39 cellular contexts compared by ENCODE assay signal in genomic region chr1:227368009-227368408, GRCh38.
"Had no signal": no experiment of that assay in that cellular context is flagged by ENCODE, and none has a peak within 500 bp of the region (broad histone marks: within the 10 kb centered on the region; RNA-seq: fewer than 3 reads in every experiment).

No MANE protein-coding gene starts in this region.

- H3K27ac ChIP-seq: adrenal gland, ascending aorta, body of pancreas, brain microvascular endothelial cell, breast epithelium, cardiac muscle cell had no signal

- H3K4me3 ChIP-seq: adrenal gland, ascending aorta, body of pancreas, breast epithelium, cardiac muscle cell had no signal

- H3K27me3 ChIP-seq: adrenal gland, ascending aorta, body of pancreas, brain microvascular endothelial cell, breast epithelium, cardiac muscle cell had no signal

- ATAC-seq: activated naive CD4-positive, alpha-beta T cell treated with anti-CD3 and anti-CD28 coated beads, Interleukin-2, amount 50 U/mL, for 72 hours; activated naive CD8-positive, alpha-beta T cell treated with anti-CD3 and anti-CD28 coated beads, Interleukin-2, amount 50 U/mL, for 24 hours; activated T-cell treated with anti-CD3 and anti-CD28 coated beads, Interleukin-2, amount 50 U/mL, for 4 hours; activated T-cell treated with anti-CD3 and anti-CD28 coated beads, Interleukin-2, amount 50 U/mL, for 72 hours; activated T-helper 17 cell treated with anti-CD3 and anti-CD28 coated beads, Interleukin-2, amount 50 U/mL, for 72 hours; body of pancreas had no signal

- H3K9me3 Mint-ChIP-seq: activated naive CD4-positive, alpha-beta T cell treated with anti-CD3 and anti-CD28 coated beads for 36 hours; activated naive CD4-positive, alpha-beta T cell treated with anti-CD3 and anti-CD28 coated beads, Interleukin-2, amount 10 ng/mL, durations not matched to agents 7 days and 5 days; activated naive CD4-positive, alpha-beta T cell treated with anti-CD3 and anti-CD28 coated beads, Interleukin-2, amount 50 U/mL, for 24 hours; activated naive CD4-positive, alpha-beta T cell treated with anti-CD3 and anti-CD28 coated beads, Interleukin-2, amount 50 U/mL, for 72 hours; activated naive CD8-positive, alpha-beta T cell treated with anti-CD3 and anti-CD28 coated beads for 36 hours; activated naive CD8-positive, alpha-beta T cell treated with anti-CD3 and anti-CD28 coated beads, Interleukin-2, amount 10 ng/mL, durations not matched to agents 7 days and 5 days; activated naive CD8-positive, alpha-beta T cell treated with anti-CD3 and anti-CD28 coated beads, Interleukin-2, amount 50 U/mL, for 24 hours; activated T-cell treated with anti-CD3 and anti-CD28 coated beads, Interleukin-2, amount 50 U/mL, for 24 hours; activated T-cell treated with anti-CD3 and anti-CD28 coated beads, Interleukin-2, amount 50 U/mL, for 4 hours; activated T-cell treated with anti-CD3 and anti-CD28 coated beads, Interleukin-2, amount 50 U/mL, for 72 hours; activated T-helper 1 cell treated with anti-CD3 and anti-CD28 coated beads, Interleukin-12 subunit alpha, Interleukin-12 subunit beta, Interleukin-2, Interleukin-4 antibody, amounts not matched to agents 30 ng/mL and 10 ng/mL and 1 ng/mL, durations not matched to agents 14 hours and 24 hours and 36 hours; activated T-helper 17 cell treated with anti-CD3 and anti-CD28 coated beads, Interleukin-2, amount 50 U/mL, for 72 hours; activated T-helper 2 cell treated with anti-CD3 and anti-CD28 coated beads, Interferon-gamma antibody, Interleukin-2, Interleukin-4, amounts not matched to agents 10 μg/mL and 5 μg/mL and 100 μg/mL, durations not matched to agents 14 hours and 24 hours and 36 hours; central memory CD8-positive, alpha-beta T cell had no signal

- H3K4me3 Mint-ChIP-seq: activated naive CD4-positive, alpha-beta T cell treated with anti-CD3 and anti-CD28 coated beads for 36 hours; activated naive CD4-positive, alpha-beta T cell treated with anti-CD3 and anti-CD28 coated beads, Interleukin-2, amount 10 ng/mL, durations not matched to agents 7 days and 5 days; activated naive CD4-positive, alpha-beta T cell treated with anti-CD3 and anti-CD28 coated beads, Interleukin-2, amount 50 U/mL, for 24 hours; activated naive CD8-positive, alpha-beta T cell; activated naive CD8-positive, alpha-beta T cell treated with anti-CD3 and anti-CD28 coated beads for 36 hours; activated naive CD8-positive, alpha-beta T cell treated with anti-CD3 and anti-CD28 coated beads, Interleukin-2, amount 10 ng/mL, durations not matched to agents 7 days and 5 days; activated naive CD8-positive, alpha-beta T cell treated with anti-CD3 and anti-CD28 coated beads, Interleukin-2, amount 50 U/mL, for 24 hours; activated T-cell treated with anti-CD3 and anti-CD28 coated beads, Interleukin-2, amount 50 U/mL, for 24 hours; activated T-cell treated with anti-CD3 and anti-CD28 coated beads, Interleukin-2, amount 50 U/mL, for 4 hours; activated T-cell treated with anti-CD3 and anti-CD28 coated beads, Interleukin-2, amount 50 U/mL, for 72 hours; activated T-helper 1 cell treated with anti-CD3 and anti-CD28 coated beads, Interleukin-12 subunit alpha, Interleukin-12 subunit beta, Interleukin-2, Interleukin-4 antibody, amounts not matched to agents 30 ng/mL and 10 ng/mL and 1 ng/mL, durations not matched to agents 14 hours and 24 hours and 36 hours; activated T-helper 17 cell treated with anti-CD3 and anti-CD28 coated beads, Interleukin-2, amount 50 U/mL, for 72 hours; brain; central memory CD8-positive, alpha-beta T cell had no signal

- FAIRE-seq: astrocyte, bronchial epithelial cell had no signal

- H3K4me1 ChIP-seq: adrenal gland, ascending aorta, body of pancreas, breast epithelium had no signal

- H3K27ac Mint-ChIP-seq: activated naive CD4-positive, alpha-beta T cell treated with anti-CD3 and anti-CD28 coated beads for 36 hours; activated naive CD4-positive, alpha-beta T cell treated with anti-CD3 and anti-CD28 coated beads, Interleukin-2, amount 10 ng/mL, durations not matched to agents 7 days and 5 days; activated naive CD4-positive, alpha-beta T cell treated with anti-CD3 and anti-CD28 coated beads, Interleukin-2, amount 50 U/mL, for 24 hours; activated naive CD4-positive, alpha-beta T cell treated with anti-CD3 and anti-CD28 coated beads, Interleukin-2, amount 50 U/mL, for 72 hours; activated naive CD8-positive, alpha-beta T cell; activated naive CD8-positive, alpha-beta T cell treated with anti-CD3 and anti-CD28 coated beads for 36 hours; activated naive CD8-positive, alpha-beta T cell treated with anti-CD3 and anti-CD28 coated beads, Interleukin-2, amount 10 ng/mL, durations not matched to agents 7 days and 5 days; activated naive CD8-positive, alpha-beta T cell treated with anti-CD3 and anti-CD28 coated beads, Interleukin-2, amount 50 U/mL, for 24 hours; activated T-cell treated with anti-CD3 and anti-CD28 coated beads, Interleukin-2, amount 50 U/mL, for 24 hours; activated T-cell treated with anti-CD3 and anti-CD28 coated beads, Interleukin-2, amount 50 U/mL, for 72 hours; activated T-helper 1 cell treated with anti-CD3 and anti-CD28 coated beads, Interleukin-12 subunit alpha, Interleukin-12 subunit beta, Interleukin-2, Interleukin-4 antibody, amounts not matched to agents 30 ng/mL and 10 ng/mL and 1 ng/mL, durations not matched to agents 14 hours and 24 hours and 36 hours; activated T-helper 17 cell treated with anti-CD3 and anti-CD28 coated beads, Interleukin-2, amount 50 U/mL, for 72 hours; activated T-helper 2 cell treated with anti-CD3 and anti-CD28 coated beads, Interferon-gamma antibody, Interleukin-2, Interleukin-4, amounts not matched to agents 10 μg/mL and 5 μg/mL and 100 μg/mL, durations not matched to agents 14 hours and 24 hours and 36 hours; brain had no signal

- H3K9me3 ChIP-seq: adrenal gland, ascending aorta, body of pancreas, breast epithelium had no signal

- DNase-seq: activated effector memory CD4-positive, alpha-beta T cell treated with anti-CD3 and anti-CD28 coated beads, Interleukin-2, amount 50 U/mL, for 16 hours; activated effector memory CD4-positive, alpha-beta T cell treated with Interleukin-2 at 50 U/mL for 16 hours; activated gamma-delta T cell; activated gamma-delta T cell treated with Interleukin-2 at 50 U/mL for 16 hours; activated naive CD4-positive, alpha-beta T cell; activated naive CD4-positive, alpha-beta T cell treated with anti-CD3 and anti-CD28 coated beads for 36 hours; activated naive CD4-positive, alpha-beta T cell treated with anti-CD3 and anti-CD28 coated beads, Interleukin-2, amount 10 ng/mL, durations not matched to agents 7 days and 5 days; activated naive CD4-positive, alpha-beta T cell treated with anti-CD3 and anti-CD28 coated beads, Interleukin-2, amount 50 U/mL, for 16 hours; activated naive CD4-positive, alpha-beta T cell treated with Interleukin-2 at 50 U/mL for 16 hours; activated naive CD8-positive, alpha-beta T cell treated with anti-CD3 and anti-CD28 coated beads for 36 hours; activated naive CD8-positive, alpha-beta T cell treated with anti-CD3 and anti-CD28 coated beads, Interleukin-2, amount 10 ng/mL, durations not matched to agents 7 days and 5 days; activated naive CD8-positive, alpha-beta T cell treated with anti-CD3 and anti-CD28 coated beads, Interleukin-2, amount 50 U/mL, for 24 hours; activated T-cell treated with anti-CD3 and anti-CD28 coated beads, Interleukin-2, amount 50 U/mL, for 24 hours; activated T-cell treated with anti-CD3 and anti-CD28 coated beads, Interleukin-2, amount 50 U/mL, for 4 hours; activated T-cell treated with anti-CD3 and anti-CD28 coated beads, Interleukin-2, amount 50 U/mL, for 48 hours; activated T-cell treated with anti-CD3 and anti-CD28 coated beads, Interleukin-2, amount 50 U/mL, for 72 hours; adrenal gland; amniotic stem cell; amygdala; anterior cingulate cortex; aorta; body of pancreas; brain microvascular endothelial cell; caudate nucleus; central memory CD4-positive, alpha-beta T cell; cerebellar nuclear complex had no signal

- H3K36me3 ChIP-seq: adrenal gland, ascending aorta, brain microvascular endothelial cell, breast epithelium, cardiac muscle cell had no signal

- H3K27me3 Mint-ChIP-seq: activated naive CD4-positive, alpha-beta T cell treated with anti-CD3 and anti-CD28 coated beads, Interleukin-2, amount 10 ng/mL, durations not matched to agents 7 days and 5 days had no signal

- H3K4me1 Mint-ChIP-seq: activated naive CD4-positive, alpha-beta T cell treated with anti-CD3 and anti-CD28 coated beads, Interleukin-2, amount 10 ng/mL, durations not matched to agents 7 days and 5 days; activated naive CD4-positive, alpha-beta T cell treated with anti-CD3 and anti-CD28 coated beads, Interleukin-2, amount 50 U/mL, for 24 hours; activated naive CD8-positive, alpha-beta T cell treated with anti-CD3 and anti-CD28 coated beads for 36 hours; activated naive CD8-positive, alpha-beta T cell treated with anti-CD3 and anti-CD28 coated beads, Interleukin-2, amount 10 ng/mL, durations not matched to agents 7 days and 5 days; activated naive CD8-positive, alpha-beta T cell treated with anti-CD3 and anti-CD28 coated beads, Interleukin-2, amount 50 U/mL, for 24 hours; activated T-helper 17 cell treated with anti-CD3 and anti-CD28 coated beads, Interleukin-2, amount 50 U/mL, for 72 hours; central memory CD8-positive, alpha-beta T cell had no signal

- H3K36me3 Mint-ChIP-seq: activated naive CD4-positive, alpha-beta T cell treated with anti-CD3 and anti-CD28 coated beads, Interleukin-2, amount 10 ng/mL, durations not matched to agents 7 days and 5 days; activated naive CD4-positive, alpha-beta T cell treated with anti-CD3 and anti-CD28 coated beads, Interleukin-2, amount 50 U/mL, for 24 hours; activated naive CD4-positive, alpha-beta T cell treated with anti-CD3 and anti-CD28 coated beads, Interleukin-2, amount 50 U/mL, for 72 hours; activated naive CD8-positive, alpha-beta T cell; activated naive CD8-positive, alpha-beta T cell treated with anti-CD3 and anti-CD28 coated beads for 36 hours; activated naive CD8-positive, alpha-beta T cell treated with anti-CD3 and anti-CD28 coated beads, Interleukin-2, amount 10 ng/mL, durations not matched to agents 7 days and 5 days; brain had no signal
